10 cellular contexts compared by ENCODE assay signal in the genomic region with DNA sequence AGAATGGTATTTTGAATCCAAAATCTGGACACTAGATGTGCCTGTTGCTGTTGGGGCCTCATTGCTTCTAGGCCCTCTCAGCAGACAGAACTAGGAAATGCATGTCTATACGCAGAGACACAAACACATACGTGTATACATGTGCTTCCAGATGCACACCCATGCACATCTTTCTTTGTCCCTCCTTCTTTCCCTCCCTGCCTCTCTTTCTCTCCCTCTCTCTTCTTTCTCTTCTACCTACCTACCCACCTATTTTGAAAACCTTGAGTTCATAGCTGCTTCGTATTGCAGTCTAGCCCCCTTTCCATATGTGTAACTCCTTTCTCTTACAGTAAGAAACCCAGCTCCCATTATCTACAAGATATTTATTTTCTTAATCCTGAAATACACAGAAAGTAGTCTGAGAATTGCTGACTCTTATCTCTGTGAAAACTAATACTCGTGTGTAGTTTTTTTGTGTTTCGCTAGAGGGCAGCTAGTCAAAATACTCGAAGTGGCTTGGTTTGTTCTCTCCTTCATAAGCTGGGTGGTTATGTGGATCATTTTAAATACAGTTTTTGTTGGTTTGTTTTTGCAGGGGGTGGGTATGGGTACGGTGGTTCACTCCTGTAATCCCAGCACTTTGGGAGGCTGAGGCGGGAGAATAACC. TPM values are rescaled to one million over a fixed set of nuclear protein-coding genes. Genes with fewer than 3 reads are reported as not detected.
DNase-seq lines count a peak whose midpoint lies in the region; ATAC-seq and TF ChIP-seq lines count a peak whose summit lies in the region.
"Had no signal": no experiment of that assay in that cellular context is flagged by ENCODE, and none has a peak within 500 bp of the region (broad histone marks: within the 10 kb centered on the region; RNA-seq: fewer than 3 reads in every experiment).

No MANE protein-coding gene starts in this region.

- H3K36me3 Mint-ChIP-seq in osteocyte (ENCODE audit: unreplicated experiment) = no peaks in the 10 kb centered on the region

- ATAC-seq in heart right ventricle = no peak

- H3K9me3 ChIP-seq in OCI-LY3 (ENCODE audit: insufficient read depth, low read length) (no peaks in the 10 kb centered on the region), heart right ventricle (no peaks in the 10 kb centered on the region)

- no peaks in the 10 kb centered on the region for H3K27me3 Mint-ChIP-seq in osteocyte (ENCODE audit: unreplicated experiment)

- no peak overlapping the region for H3K4me3 Mint-ChIP-seq in osteocyte (ENCODE audit: unreplicated experiment)

- H3K27ac Mint-ChIP-seq in osteocyte (ENCODE audit: unreplicated experiment) = no peak overlapping the region

- intact Hi-C loops in heart right ventricle (cut with DNase I) = no loop called here

- H3K4me1 ChIP-seq in OCI-LY3 (ENCODE audit: low read length) (peaks cover 10% of the 10 kb centered on the region), heart right ventricle (peaks cover 0 to 5% (median 0%) of the 10 kb centered on the region in 9 donors)

- no peaks in the 10 kb centered on the region for H4K20me1 ChIP-seq in OCI-LY3 (ENCODE audit: insufficient read depth, low read length)

- H3K79me2 ChIP-seq in OCI-LY3 (ENCODE audit: low read length) = no peaks in the 10 kb centered on the region

- H3K4me3 ChIP-seq in OCI-LY3 (ENCODE audit: low read length) = no peak overlapping the region
- H3K4me3 ChIP-seq in heart right ventricle = no peak overlapping the region
- H3K4me3 ChIP-seq: coronary artery had no signal

- H3K9ac ChIP-seq in OCI-LY3 (ENCODE audit: low read length) = no peak overlapping the region

- peak; percentile 25; the same call in 1 of the 2 replicates for TF ChIP-seq CTCF in GM12874 (IDR thresholded peaks at IDR 0.05; ENCODE audit: insufficient read depth, low read depth, low read length)
- TF ChIP-seq CTCF in OCI-LY3 (IDR thresholded peaks at IDR 0.05; ENCODE audit: low read depth, low read length) = peak; percentile 61
- peak; percentile 50 for TF ChIP-seq CTCF in osteocyte (IDR thresholded peaks at IDR 0.05)
- TF ChIP-seq CTCF in heart right ventricle (IDR thresholded peaks at IDR 0.05) = peak in 2 of 9 donors; percentile 5 to 23

- H3K36me3 ChIP-seq in OCI-LY3 (replicated peaks; ENCODE audit: low read depth, low read length) = no peaks in the 10 kb centered on the region
- H3K36me3 ChIP-seq in heart right ventricle = peaks cover 0 to 88% (median 18%) of the 10 kb centered on the region in 9 donors

- no peaks in the 10 kb centered on the region for H3K4me1 Mint-ChIP-seq in osteocyte (ENCODE audit: unreplicated experiment)

- 67 to 69% methylated on average over 8 of the region's 8 CpGs for WGBS in heart right ventricle, 2 donors

- DNase-seq in dedifferentiated amniotic fluid mesenchymal stem cell (ENCODE audit: extremely low spot score) = peak; percentile 58
- no peak for DNase-seq in osteocyte (ENCODE audit: extremely low spot score, unreplicated experiment)
- DNase-seq in heart right ventricle = no peak
- DNase-seq in stimulated activated CD8-positive, alpha-beta memory T cell treated with anti-CD3 and anti-CD28 coated beads, Interleukin-4, amount 100 ng/mL, for 48 hours = no peak
- DNase-seq in OCI-M2 (lab: John Stamatoyannopoulos, UW; ENCODE audit: unreplicated experiment) = no peak
- no peak for DNase-seq in NCI-H1092 (lab: John Stamatoyannopoulos, UW)
- DNase-seq: activated CD4-positive, alpha-beta T cell treated with anti-CD3 and anti-CD28 coated beads, Interleukin-2, amount 50 U/mL, for 4 hours had no signal

- no peaks in the 10 kb centered on the region for H3K27me3 ChIP-seq in OCI-LY3 (ENCODE audit: low read depth, low read length)
- H3K27me3 ChIP-seq in heart right ventricle = no peaks in the 10 kb centered on the region

- H3K4me2 ChIP-seq in OCI-LY3 (ENCODE audit: low read length) = no peak overlapping the region

- H3K27ac ChIP-seq in OCI-LY3 (ENCODE audit: low read length) (no peak overlapping the region), heart right ventricle (no peak overlapping the region)
- H3K27ac ChIP-seq: coronary artery had no signal

- no peaks in the 10 kb centered on the region for H3K9me3 Mint-ChIP-seq in osteocyte (ENCODE audit: unreplicated experiment)

- no peak overlapping the region for H2AFZ ChIP-seq in OCI-LY3 (ENCODE audit: low read depth, low read length)

RNA-seq across cellular contexts. Expression of a gene that starts 18.5 kb away (rescaled TPM):
- total RNA-seq in osteocyte (1,247 and 1,287 TPM in 2 replicates), heart right ventricle (1,000 to 10,000 TPM in 2 of 10 donors, 100 to 1,000 TPM in 8; 827 to 1,102 (median 884) TPM)
- 1,000 to 10,000 TPM; 1,113 to 2,488 TPM for polyA plus RNA-seq in heart right ventricle

RNA-seq across cellular contexts. Expression of a gene that starts 26.4 kb away (rescaled TPM):
- total RNA-seq in osteocyte (9.6 and 10.4 TPM in 2 replicates), heart right ventricle (10 to 100 TPM; 46.9 to 99.0 (median 68.4) TPM)
- polyA plus RNA-seq in heart right ventricle = 10 to 100 TPM in 1 of 2 donors, 1 to 10 TPM in 1; 9.2 to 39.5 TPM
